ENCODE assay signal across 12 cellular contexts in genomic region chr1:8406011-8406410, GRCh38.
"Had no signal": no experiment of that assay in that cellular context is flagged by ENCODE, and none has a peak within 500 bp of the region (broad histone marks: within the 10 kb centered on the region; RNA-seq: fewer than 3 reads in every experiment).

No MANE protein-coding gene starts in this region.

- H3K4me3 ChIP-seq: thoracic aorta had no signal

- H3K9me3 ChIP-seq: thoracic aorta had no signal

- DNase-seq: activated CD4-positive, alpha-beta T cell treated with anti-CD3 and anti-CD28 coated beads for 48 hours; activated CD8-positive, alpha-beta memory T cell treated with anti-CD3 and anti-CD28 coated beads, Interleukin-2, amount 50 U/mL, for 48 hours; activated CD8-positive, alpha-beta T cell treated with anti-CD3 and anti-CD28 coated beads, Interleukin-2, amount 10 ng/mL, durations not matched to agents 7 days and 5 days; amygdala; brain microvascular endothelial cell; cerebellar nuclear complex; left colon; mammary epithelial cell; nephron progenitor cell; stimulated activated CD4-positive, alpha-beta T cell treated with anti-CD3 and anti-CD28 coated beads, Interleukin-2, amount 100 ng/mL, for 48 hours; T1000 had no signal

- H3K27ac ChIP-seq: brain microvascular endothelial cell had no signal

- H3K36me3 ChIP-seq: thoracic aorta had no signal

- H3K27me3 ChIP-seq: brain microvascular endothelial cell had no signal

- ATAC-seq: activated CD8-positive, alpha-beta T cell treated with anti-CD3 and anti-CD28 coated beads, Interleukin-2, amount 10 ng/mL, durations not matched to agents 7 days and 5 days; left colon had no signal
